22 cellular contexts compared by ENCODE assay signal in genomic region chr16:71296584-71297133, GRCh38. TPM values are rescaled to one million over a fixed set of nuclear protein-coding genes. Genes with fewer than 3 reads are reported as not detected.
DNase-seq lines count a peak whose midpoint lies in the region; ATAC-seq, FAIRE-seq and TF ChIP-seq lines count a peak whose summit lies in the region.
"Had no signal": no experiment of that assay in that cellular context is flagged by ENCODE, and none has a peak within 500 bp of the region (broad histone marks: within the 10 kb centered on the region; RNA-seq: fewer than 3 reads in every experiment).

No MANE protein-coding gene starts in this region.

- ATAC-seq in HepG2 = peak; percentile 95
- ATAC-seq: CD8-positive, alpha-beta T cell had no signal

- H3K36me3 ChIP-seq in HepG2 (replicated peaks in 1 of 2; ENCODE audit: control insufficient read depth in 1 of 2, insufficient read depth in 2 of 2, low read length in 2 of 2) (no peaks in the 10 kb centered on the region), mesenchymal stem cell (ENCODE audit: control insufficient read depth in 1 of 2, insufficient read depth in 2 of 2, low read depth in 1 of 2, low read length in 2 of 2) (no peaks in the 10 kb centered on the region)
- H3K36me3 ChIP-seq: Peyer's patch had no signal

- POLR2A ChIA-PET in HepG2 (lab: Yijun Ruan, JAX) = interaction anchor here (1.5 kb wide), 1 partner anchor 268 kb away, joined by 3 read pairs; no protein-coding TSS in a partner anchor

- no peak overlapping the region for H2BK5ac ChIP-seq in mesenchymal stem cell (ENCODE audit: low read depth, low read length, poor library complexity, severe bottlenecking)

- peaks cover 1 to 9% of the 10 kb centered on the region in 2 experiments; a peak in 2 of 5 replicates for H3K27me3 ChIP-seq in HepG2 (ENCODE audit: control insufficient read depth in 1 of 2, insufficient read depth in 2 of 2, low read length in 2 of 2)
- peaks cover 0 to 6% of the 10 kb centered on the region in 2 experiments for H3K27me3 ChIP-seq in mesenchymal stem cell (ENCODE audit: control insufficient read depth in 1 of 2, insufficient read depth in 1 of 2, low read length in 2 of 2)
- H3K27me3 ChIP-seq: Peyer's patch had no signal

- H2BK120ac ChIP-seq in mesenchymal stem cell (ENCODE audit: low read depth, low read length) = no peak overlapping the region

- no peak for TF ChIP-seq POLR2A in HepG2 (IDR thresholded peaks at IDR 0.05; ENCODE audit: insufficient read depth in 1 of 2, low read depth in 2 of 2, low read length in 2 of 2)

- H2AFZ ChIP-seq in HepG2 (ENCODE audit: low read length) (no peak overlapping the region), mesenchymal stem cell (ENCODE audit: low read depth, low read length) (no peak overlapping the region)

- TF ChIP-seq EP300 in HepG2 (IDR thresholded peaks at IDR 0.05; ENCODE audit: low read depth in 2 of 2, low read length in 2 of 2) = no peak
- no peak for TF ChIP-seq EP300 in HepG2 (CRISPR knock-in tag; IDR thresholded peaks at IDR 0.05; ENCODE audit: borderline replicate concordance)

- peak; percentile 2 for DNase-seq in NCI-H748 treated with DMSO at 0.1 percent for 48 hours (lab: John Stamatoyannopoulos, UW)
- DNase-seq in SW480 (ENCODE audit: low spot score) = peak; percentile 53
- DNase-seq in HepG2 (ENCODE audit: low spot score) = peak; percentile 50
- DNase-seq in urothelium cell line (ENCODE audit: low spot score) = no peak
- no peak for DNase-seq in EL
- no peak for DNase-seq in GM19240 (ENCODE audit: insufficient read length, low spot score)
- no peak for DNase-seq in mesenchymal stem cell
- DNase-seq: CD8-positive, alpha-beta T cell; DMS79 treated with DMSO at 0.1 percent for 48 hours; H7; Kasumi-1; NCI-H1694; NCI-H2029 treated with DMSO at 0.1 percent for 48 hours; NCI-H2171; NCI-H226; NCI-H510A; NCI-H774; Peyer's patch; SHP77 treated with DMSO at 0.1 percent for 48 hours had no signal

- intact Hi-C loops in HepG2 (cut with micrococcal nuclease; ENCODE audit: unreplicated experiment) = no loop called here

- BruUV-seq in HepG2 (replicated peaks; lab: Mats Ljungman, UMichigan) = no TSS peak

- no peak overlapping the region for H2BK12ac ChIP-seq in mesenchymal stem cell (ENCODE audit: low read length in 2 of 2)

- no peak overlapping the region for H3K23ac ChIP-seq in mesenchymal stem cell (ENCODE audit: low read length in 2 of 2)

- peak overlapping the region; percentile 36 for H3K4me2 ChIP-seq in HepG2 (ENCODE audit: low read depth, low read length)
- H3K4me2 ChIP-seq in mesenchymal stem cell (ENCODE audit: low read length, poor library complexity, severe bottlenecking) = no peak overlapping the region

- H2BK15ac ChIP-seq in mesenchymal stem cell (ENCODE audit: low read depth, poor library complexity, severe bottlenecking) = no peak overlapping the region

- H3K9ac ChIP-seq in HepG2 (ENCODE audit: insufficient read depth, low read depth, low read length) (no peak overlapping the region), mesenchymal stem cell (ENCODE audit: low read length) (no peak overlapping the region)

- no peaks in the 10 kb centered on the region for H4K20me1 ChIP-seq in HepG2 (ENCODE audit: insufficient read depth, low read length)

- H3K4me3 ChIP-seq in HepG2 (replicated peaks in 1 of 3; ENCODE audit: insufficient read depth in 1 of 3, low read depth in 2 of 3, low read length in 3 of 3) = no peak overlapping the region
- H3K4me3 ChIP-seq in mesenchymal stem cell (ENCODE audit: insufficient read depth in 1 of 2, low read depth in 1 of 2, low read length in 2 of 2) = no peak overlapping the region
- H3K4me3 ChIP-seq: Peyer's patch had no signal

- no peak for FAIRE-seq in HepG2 (lab: Jason Lieb, UNC)
- peak; percentile 13 for FAIRE-seq in urothelium cell line (lab: Jason Lieb, UNC)
- FAIRE-seq: GM12892, GM19239 had no signal

- TF ChIP-seq RAD21 in HepG2 (CRISPR knock-in tag; IDR thresholded peaks at IDR 0.05) = no peak

- no peaks in the 10 kb centered on the region for H3K79me2 ChIP-seq in HepG2 (ENCODE audit: insufficient read depth, low read length)

- in situ Hi-C loops in HepG2 (cut with HindIII; ENCODE audit: extremely low pct_ligation_motif_present, low pct_unique_long_range_greater_than_20kb) = no loop called here

- H3K4ac ChIP-seq in mesenchymal stem cell (ENCODE audit: low read depth in 1 of 2, low read length in 2 of 2) = no peak overlapping the region

- no peaks in the 10 kb centered on the region; the same call in 1 of the 2 replicates for H3K9me3 ChIP-seq in HepG2 (ENCODE audit: low read length)
- H3K9me3 ChIP-seq in mesenchymal stem cell (ENCODE audit: control insufficient read depth, low read length) = no peaks in the 10 kb centered on the region
- H3K9me3 ChIP-seq: Peyer's patch had no signal

- H3K4me1 ChIP-seq in HepG2 (ENCODE audit: insufficient read depth, low read length) (peaks cover 18% of the 10 kb centered on the region), mesenchymal stem cell (ENCODE audit: control insufficient read depth, insufficient read depth, low read depth, low read length) (no peaks in the 10 kb centered on the region)
- H3K4me1 ChIP-seq: Peyer's patch had no signal

- no peak overlapping the region for H4K8ac ChIP-seq in mesenchymal stem cell (ENCODE audit: low read length)

- no peak overlapping the region for H3K18ac ChIP-seq in mesenchymal stem cell (ENCODE audit: low read depth in 1 of 2, low read length in 2 of 2)

- no peak overlapping the region for H3K14ac ChIP-seq in mesenchymal stem cell (ENCODE audit: low read length in 2 of 2)

- no peak for TF ChIP-seq CTCF in HepG2 (CRISPR knock-in tag; IDR thresholded peaks at IDR 0.05)

- CTCF ChIA-PET in HepG2 (lab: Yijun Ruan, JAX; ENCODE audit: low intra/inter-chr PET ratio, low total read pairs) = no interaction called here

- WGBS in HepG2 (ENCODE audit: low lambda C conversion rate) = 1% methylated on average over 3 of the region's 3 CpGs
- 58% methylated on average over 2 of the region's 3 CpGs for WGBS in mesenchymal stem cell

- H4K91ac ChIP-seq in mesenchymal stem cell (ENCODE audit: low read length) = no peak overlapping the region

- H3K27ac ChIP-seq in HepG2 (ENCODE audit: extremely low read length, insufficient read depth, low read length) (peak overlapping the region; percentile 28), mesenchymal stem cell (ENCODE audit: low read length, poor library complexity, severe bottlenecking) (no peak overlapping the region)
- H3K27ac ChIP-seq: C4-2B, Peyer's patch had no signal

- H2AK5ac ChIP-seq in mesenchymal stem cell (ENCODE audit: low read length, severe bottlenecking) = no peak overlapping the region

- H3K79me1 ChIP-seq in mesenchymal stem cell (replicated peaks; ENCODE audit: low read length, poor library complexity, severe bottlenecking) = no peaks in the 10 kb centered on the region

TF ChIP-seq in HepG2, 621 proteins besides CTCF, POLR2A, EP300 and RAD21 (continues in another document):
- TF ChIP-seq ZMYM4 (CRISPR knock-in tag; IDR thresholded peaks at IDR 0.05) (peak; percentile 26; the same call in 1 of the 2 replicates), MEF2D (CRISPR knock-in tag; IDR thresholded peaks at IDR 0.05) (peak; percentile 27; the same call in 1 of the 2 replicates), CREB1 (IDR thresholded peaks at IDR 0.05) (no peak), CREB1 (CRISPR knock-in tag; IDR thresholded peaks at IDR 0.05) (peak; percentile 71), AHR (CRISPR knock-in tag; IDR thresholded peaks at IDR 0.05) (no peak)

RNA-seq across cellular contexts. Expression of gene CMTR2, which starts 7.5 kb away (rescaled TPM):
- total RNA-seq in HepG2 (2016; rRNA removed; fragmentation: Illumina TruSeq; extraction: Trizol) = 19.9 and 25.1 TPM in 2 replicates
- total RNA-seq in HepG2 (2016; cell fraction: cytosol; rRNA removed; fragmentation: Illumina TruSeq; extraction: Trizol; ENCODE audit: low read depth) = 2.6 TPM in 2 replicates
- 16.1 and 24.0 TPM in 2 replicates for total RNA-seq in HepG2 (2016; cell fraction: insoluble cytoplasmic fraction; rRNA removed; fragmentation: Illumina TruSeq; extraction: Trizol)
- total RNA-seq in HepG2 (2016; cell fraction: membrane; rRNA removed; fragmentation: Illumina TruSeq; extraction: Trizol) = 7.2 and 8.3 TPM in 2 replicates
- total RNA-seq in HepG2 (2016; cell fraction: nucleus; rRNA removed; fragmentation: Illumina TruSeq; extraction: Trizol) = 15.5 and 15.6 TPM in 2 replicates
- polyA plus RNA-seq in HepG2 (2011; rRNA removed) = 12.4 and 15.0 TPM in 2 replicates
- 4.9 and 7.1 TPM in 2 replicates for polyA plus RNA-seq in HepG2 (2011; cell fraction: cytosol; rRNA removed)
- polyA plus RNA-seq in HepG2 (2011; cell fraction: nucleus; rRNA removed) = 9.8 and 15.1 TPM in 2 replicates
- polyA plus RNA-seq in HepG2 (2012) = 7.0 and 7.3 TPM in 2 replicates
- polyA plus RNA-seq in HepG2 (2016; cell fraction: cytosol; fragmentation: Illumina TruSeq; extraction: Trizol; ENCODE audit: low read depth) = 0.35 and 0.45 TPM in 2 replicates
- polyA plus RNA-seq in HepG2 (2016; cell fraction: insoluble cytoplasmic fraction; fragmentation: Illumina TruSeq; extraction: Trizol; ENCODE audit: low read depth) = 12.2 and 13.1 TPM in 2 replicates
- polyA plus RNA-seq in HepG2 (2016; cell fraction: membrane; fragmentation: Illumina TruSeq; extraction: Trizol; ENCODE audit: low read depth) = 1.3 and 1.7 TPM in 2 replicates
- 21.4 and 23.0 TPM in 2 replicates for polyA plus RNA-seq in HepG2 (2016; cell fraction: nucleus; fragmentation: Illumina TruSeq; extraction: Trizol; ENCODE audit: insufficient read depth, low read depth)
- 8.1 and 10.7 TPM in 2 replicates for polyA minus RNA-seq in HepG2 (2011; rRNA and poly(A)+ RNA removed; ENCODE audit: low replicate concordance)
- polyA minus RNA-seq in HepG2 (2011; cell fraction: cytosol; rRNA and poly(A)+ RNA removed) = 7.8 and 8.5 TPM in 2 replicates
- 25.1 and 34.1 TPM in 2 replicates for polyA minus RNA-seq in HepG2 (2011; cell fraction: nucleus; rRNA and poly(A)+ RNA removed)
- polyA plus RNA-seq in mesenchymal stem cell (2013, experiment 1 of 2) = 11.8 TPM
- polyA plus RNA-seq in mesenchymal stem cell (2013, experiment 2 of 2) = 13.3 TPM

Comparison
In these comparisons a context has a peak if more than half of its experiments do, and no peak if none do; other contexts are left out.
1. DNase-seq: peak in NCI-H748 treated with DMSO at 0.1 percent for 48 hours (single experiment), SW480 (single experiment) and HepG2 (single experiment); none in urothelium cell line (single experiment), EL (single experiment), GM19240 (single experiment) and mesenchymal stem cell (single experiment).